In genomic region chr3:141439589-141439988, GRCh38 we compare ENCODE assay signal across 1 cellular context.
TF ChIP-seq lines count a peak whose summit lies in the region.

No MANE protein-coding gene starts in this region.

TF ChIP-seq in GM12878, 131 proteins besides CTCF, POLR2A, EP300 and RAD21 (continued from another document):
- no peak for TF ChIP-seq ZNF592 (IDR thresholded peaks at IDR 0.05)
- TF ChIP-seq TCF3 (IDR thresholded peaks at IDR 0.05; ENCODE audit: borderline replicate concordance, insufficient read depth, low read depth, low read length), result no peak
- TF ChIP-seq HDGF (IDR thresholded peaks at IDR 0.05), result no peak
- TF ChIP-seq NFYA (IDR thresholded peaks at IDR 0.05; ENCODE audit: borderline replicate concordance, low read depth, low read length), result no peak
- no peak for TF ChIP-seq ESRRA (IDR thresholded peaks at IDR 0.05; ENCODE audit: low read length)
- no peak for TF ChIP-seq ZBTB40 (IDR thresholded peaks at IDR 0.05; ENCODE audit: borderline replicate concordance)
- TF ChIP-seq GATAD2B (conservative IDR thresholded peaks at IDR 0.05; ENCODE audit: low read depth), result no peak
- TF ChIP-seq, protein P1, sequence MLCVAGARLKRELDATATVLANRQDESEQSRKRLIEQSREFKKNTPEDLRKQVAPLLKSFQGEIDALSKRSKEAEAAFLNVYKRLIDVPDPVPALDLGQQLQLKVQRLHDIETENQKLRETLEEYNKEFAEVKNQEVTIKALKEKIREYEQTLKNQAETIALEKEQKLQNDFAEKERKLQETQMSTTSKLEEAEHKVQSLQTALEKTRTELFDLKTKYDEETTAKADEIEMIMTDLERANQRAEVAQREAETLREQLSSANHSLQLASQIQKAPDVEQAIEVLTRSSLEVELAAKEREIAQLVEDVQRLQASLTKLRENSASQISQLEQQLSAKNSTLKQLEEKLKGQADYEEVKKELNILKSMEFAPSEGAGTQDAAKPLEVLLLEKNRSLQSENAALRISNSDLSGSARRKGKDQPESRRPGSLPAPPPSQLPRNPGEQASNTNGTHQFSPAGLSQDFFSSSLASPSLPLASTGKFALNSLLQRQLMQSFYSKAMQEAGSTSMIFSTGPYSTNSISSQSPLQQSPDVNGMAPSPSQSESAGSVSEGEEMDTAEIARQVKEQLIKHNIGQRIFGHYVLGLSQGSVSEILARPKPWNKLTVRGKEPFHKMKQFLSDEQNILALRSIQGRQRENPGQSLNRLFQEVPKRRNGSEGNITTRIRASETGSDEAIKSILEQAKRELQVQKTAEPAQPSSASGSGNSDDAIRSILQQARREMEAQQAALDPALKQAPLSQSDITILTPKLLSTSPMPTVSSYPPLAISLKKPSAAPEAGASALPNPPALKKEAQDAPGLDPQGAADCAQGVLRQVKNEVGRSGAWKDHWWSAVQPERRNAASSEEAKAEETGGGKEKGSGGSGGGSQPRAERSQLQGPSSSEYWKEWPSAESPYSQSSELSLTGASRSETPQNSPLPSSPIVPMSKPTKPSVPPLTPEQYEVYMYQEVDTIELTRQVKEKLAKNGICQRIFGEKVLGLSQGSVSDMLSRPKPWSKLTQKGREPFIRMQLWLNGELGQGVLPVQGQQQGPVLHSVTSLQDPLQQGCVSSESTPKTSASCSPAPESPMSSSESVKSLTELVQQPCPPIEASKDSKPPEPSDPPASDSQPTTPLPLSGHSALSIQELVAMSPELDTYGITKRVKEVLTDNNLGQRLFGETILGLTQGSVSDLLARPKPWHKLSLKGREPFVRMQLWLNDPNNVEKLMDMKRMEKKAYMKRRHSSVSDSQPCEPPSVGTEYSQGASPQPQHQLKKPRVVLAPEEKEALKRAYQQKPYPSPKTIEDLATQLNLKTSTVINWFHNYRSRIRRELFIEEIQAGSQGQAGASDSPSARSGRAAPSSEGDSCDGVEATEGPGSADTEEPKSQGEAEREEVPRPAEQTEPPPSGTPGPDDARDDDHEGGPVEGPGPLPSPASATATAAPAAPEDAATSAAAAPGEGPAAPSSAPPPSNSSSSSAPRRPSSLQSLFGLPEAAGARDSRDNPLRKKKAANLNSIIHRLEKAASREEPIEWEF (IDR thresholded peaks at IDR 0.05; ENCODE audit: insufficient replicate concordance, low read depth, low read length), result no peak
- TF ChIP-seq FOXK2 (IDR thresholded peaks at IDR 0.05), result no peak
- no peak for TF ChIP-seq NRF1 (conservative IDR thresholded peaks at IDR 0.05; ENCODE audit: low read depth, low read length)
- no peak for TF ChIP-seq NR2F1 (conservative IDR thresholded peaks at IDR 0.05)
- TF ChIP-seq MTA2 (IDR thresholded peaks at IDR 0.05; ENCODE audit: low read depth), result no peak
- no peak for TF ChIP-seq EGR1 (IDR thresholded peaks at IDR 0.05; ENCODE audit: borderline replicate concordance in 1 of 2, low read depth in 2 of 2, low read length in 2 of 2)
- TF ChIP-seq IKZF2 (IDR thresholded peaks at IDR 0.05), result no peak
- no peak for TF ChIP-seq USF2 (IDR thresholded peaks at IDR 0.05; ENCODE audit: borderline replicate concordance, low read depth, low read length)
- TF ChIP-seq RAD51 (IDR thresholded peaks at IDR 0.05), result no peak
- TF ChIP-seq SP1 (IDR thresholded peaks at IDR 0.05; ENCODE audit: low read depth, low read length), result no peak
- TF ChIP-seq MEF2A (IDR thresholded peaks at IDR 0.05; ENCODE audit: insufficient read depth, low read depth, low read length), result no peak
